In the genomic region with DNA sequence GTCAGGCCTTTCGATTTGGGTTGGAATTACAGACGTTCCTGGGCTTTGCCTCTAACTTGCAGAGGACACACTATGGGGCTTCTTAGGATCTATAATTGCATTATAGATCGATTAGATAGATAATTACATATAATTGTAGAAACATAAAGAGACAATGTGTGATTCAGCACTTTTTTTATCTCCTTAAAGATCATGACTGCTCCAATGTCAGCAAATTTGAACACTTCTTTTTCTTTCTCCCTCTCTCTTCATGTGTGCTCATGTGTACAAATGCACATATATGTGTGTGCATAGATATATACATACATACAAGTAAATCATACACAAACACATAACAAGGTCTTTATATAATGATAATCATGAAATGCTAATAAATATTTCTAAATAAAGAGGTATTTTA, we compare ENCODE assay signal across 36 cellular contexts.
"Had no signal": no experiment of that assay in that cellular context is flagged by ENCODE, and none has a peak within 500 bp of the region (broad histone marks: within the 10 kb centered on the region; RNA-seq: fewer than 3 reads in every experiment).

No MANE protein-coding gene starts in this region.

- DNase-seq: Karpas-422, Kasumi-1, KG1, MG63, MM.1S, MV-4-11, NCI-H1048, NCI-H1092, NCI-H1092 treated with DMSO at 0.1 percent for 48 hours, NCI-H1105, NCI-H1105 treated with DMSO at 0.1 percent for 48 hours, NCI-H1417, NCI-H1417 treated with DMSO at 0.1 percent for 48 hours, NCI-H1436, NCI-H1436 treated with DMSO at 0.1 percent for 48 hours, NCI-H1694, NCI-H1694 treated with DMSO at 0.1 percent for 48 hours, NCI-H187, NCI-H187 treated with DMSO at 0.1 percent for 48 hours, NCI-H1930, NCI-H2029, NCI-H2029 treated with DMSO at 0.1 percent for 48 hours, NCI-H2081, NCI-H2081 treated with DMSO at 0.1 percent for 48 hours, NCI-H2107, NCI-H2171, NCI-H2171 treated with DMSO at 0.1 percent for 48 hours, NCI-H2227 treated with DMSO at 0.1 percent for 48 hours, NCI-H226, NCI-H345, NCI-H446, NCI-H446 treated with DMSO at 0.1 percent for 48 hours, NCI-H510A, NCI-H510A treated with DMSO at 0.1 percent for 48 hours, NCI-H524 had no signal

- H3K4me2 ChIP-seq: KMS-11 had no signal

- H3K9me3 ChIP-seq: MG63 had no signal

- H3K9ac ChIP-seq: KMS-11 had no signal

- H3K36me3 ChIP-seq: MG63 had no signal

- H3K27me3 ChIP-seq: MG63 had no signal

- H3K4me3 ChIP-seq: MG63 had no signal

- H3K27ac ChIP-seq: KMS-11 had no signal
